Comparison of ENCODE assay signal across 7 cellular contexts in the genomic region with DNA sequence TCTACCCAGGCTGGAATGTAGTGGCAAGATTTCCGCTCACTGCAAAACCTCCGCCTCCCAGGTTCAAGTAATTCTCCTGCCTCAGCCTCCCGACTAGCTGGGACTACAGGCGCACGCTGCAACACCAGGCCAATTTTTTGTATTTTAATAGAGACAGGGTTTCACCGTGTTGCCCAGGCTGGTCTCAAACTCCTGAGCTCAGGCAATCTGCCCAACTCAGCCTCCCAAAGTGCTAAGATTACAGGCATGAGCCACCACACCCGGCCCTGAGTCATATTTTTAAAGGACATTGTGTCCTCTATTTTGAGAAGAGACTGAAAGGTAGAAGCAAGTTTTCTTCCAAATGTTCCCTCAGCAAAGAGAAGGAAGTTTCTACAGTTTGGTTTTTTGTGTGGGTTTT.
DNase-seq lines count a peak whose midpoint lies in the region; ATAC-seq and TF ChIP-seq lines count a peak whose summit lies in the region.
"Not testable (repeated sequence)": the region's sequence is repeated elsewhere in the genome, so short reads cannot be mapped to it uniquely, and the experiment has no call there.

No MANE protein-coding gene starts in this region.

- H3K4me1 ChIP-seq in GM23338 (ENCODE audit: insufficient read depth); mammary epithelial cell (ENCODE audit: insufficient read depth, low read length); foreskin keratinocyte: not testable (repeated sequence)

- CTCF ChIA-PET in RWPE1 (lab: Yijun Ruan, JAX) = interaction anchor here (0.6 kb wide), 1 partner anchor 542 kb away, joined by 3 read pairs; no protein-coding TSS in a partner anchor
- CTCF ChIA-PET in WTC11 (lab: Charles Lee); mammary epithelial cell (lab: Charles Lee; ENCODE audit: low non-redundant PET): not testable (repeated sequence)

- not testable (repeated sequence) for TF ChIP-seq CTCF in GM23338 (conservative IDR thresholded peaks at IDR 0.05; ENCODE audit: low read depth in 2 of 2); RWPE1 (conservative IDR thresholded peaks at IDR 0.05; ENCODE audit: low read depth); WTC11 (IDR thresholded peaks at IDR 0.05); mammary epithelial cell (conservative IDR thresholded peaks at IDR 0.05 in 1 of 2, IDR thresholded peaks at IDR 0.05 in 1 of 2; ENCODE audit: extremely low read depth in 1 of 2, insufficient read depth in 1 of 2, low read depth in 1 of 2, low read length in 2 of 2); foreskin keratinocyte (conservative IDR thresholded peaks at IDR 0.05)

- H3K36me3 ChIP-seq in GM23338 (ENCODE audit: insufficient read depth); mammary epithelial cell (ENCODE audit: insufficient read depth, low read length): not testable (repeated sequence)

- H2AFZ ChIP-seq in GM23338 = peak overlapping the region; percentile 63; the same call in 1 of the 2 replicates
- not testable (repeated sequence) for H2AFZ ChIP-seq in mammary epithelial cell (ENCODE audit: low read depth, low read length)

- intact Hi-C loops in mammary epithelial cell (cut with micrococcal nuclease); dendritic cell treated with granulocyte-macrophage colony-stimulating factor and Interleukin-4, amounts not matched to agents 40 ng/mL and 50 ng/mL, for 4 days (cut with micrococcal nuclease): not testable (repeated sequence)

- H4K20me1 ChIP-seq in GM23338 (replicated peaks; ENCODE audit: insufficient read depth); mammary epithelial cell (ENCODE audit: insufficient read depth, low read length): not testable (repeated sequence)

- H3K27me3 ChIP-seq in GM23338 (ENCODE audit: insufficient read depth); mammary epithelial cell (ENCODE audit: insufficient read depth, low read length); foreskin keratinocyte: not testable (repeated sequence)

- not testable (repeated sequence) for H3K27me3 Mint-ChIP-seq in GM23338 (ENCODE audit: insufficient read depth, low read depth, poor library complexity); WTC11 (ENCODE audit: low read depth); dendritic cell treated with granulocyte-macrophage colony-stimulating factor and Interleukin-4, amounts not matched to agents 40 ng/mL and 50 ng/mL, for 4 days

- not testable (repeated sequence) for H3K36me3 Mint-ChIP-seq in GM23338 (ENCODE audit: low read depth); WTC11; dendritic cell treated with granulocyte-macrophage colony-stimulating factor and Interleukin-4, amounts not matched to agents 40 ng/mL and 50 ng/mL, for 4 days (ENCODE audit: low read depth)

- H3K79me2 ChIP-seq in GM23338 (replicated peaks; ENCODE audit: insufficient read depth); mammary epithelial cell (ENCODE audit: insufficient read depth, low read length): not testable (repeated sequence)

- not testable (repeated sequence) for H3K9me3 Mint-ChIP-seq in GM23338; WTC11; dendritic cell treated with granulocyte-macrophage colony-stimulating factor and Interleukin-4, amounts not matched to agents 40 ng/mL and 50 ng/mL, for 4 days

- not testable (repeated sequence) for H3K4me3 ChIP-seq in GM23338; mammary epithelial cell (replicated peaks in 1 of 3; ENCODE audit: insufficient read depth in 1 of 3, low read depth in 2 of 3, low read length in 3 of 3)

- H3F3A ChIP-seq in GM23338 (replicated peaks; ENCODE audit: low read depth) = not testable (repeated sequence)

- DNase-seq in GM23338 (ENCODE audit: low spot score); RWPE1 (ENCODE audit: low spot score); WTC11 (ENCODE audit: low spot score): not testable (repeated sequence)
- peak; percentile 6 for DNase-seq in mammary epithelial cell
- peak; percentile 64 to 65 for DNase-seq in erythroblast (lab: John Stamatoyannopoulos, UW)
- peak in 1 of 2 donors; percentile 22 for DNase-seq in foreskin keratinocyte

- not testable (repeated sequence) for ATAC-seq in GM23338, WTC11
- ATAC-seq in foreskin keratinocyte = peak; percentile 76

- H3K9me2 ChIP-seq in GM23338 (ENCODE audit: insufficient read depth) = not testable (repeated sequence)

- POLR2A ChIA-PET in RWPE1 (lab: Yijun Ruan, JAX; ENCODE audit: low non-redundant PET); WTC11 (lab: Charles Lee): not testable (repeated sequence)

- not testable (repeated sequence) for H3K9ac ChIP-seq in mammary epithelial cell (ENCODE audit: insufficient read depth, low read length)

- not testable (repeated sequence) for H3K27ac Mint-ChIP-seq in GM23338
- 0 out of 2 replicates have a peak overlapping the region, but pooled peaks have one; percentile 28 for H3K27ac Mint-ChIP-seq in WTC11
- H3K27ac Mint-ChIP-seq in dendritic cell treated with granulocyte-macrophage colony-stimulating factor and Interleukin-4, amounts not matched to agents 40 ng/mL and 50 ng/mL, for 4 days = peak overlapping the region; percentile 40

- H3K4me1 Mint-ChIP-seq in GM23338, WTC11: not testable (repeated sequence)
- peaks cover 45% of the 10 kb centered on the region for H3K4me1 Mint-ChIP-seq in dendritic cell treated with granulocyte-macrophage colony-stimulating factor and Interleukin-4, amounts not matched to agents 40 ng/mL and 50 ng/mL, for 4 days (ENCODE audit: low read depth)

- H3K9me3 ChIP-seq in mammary epithelial cell (replicated peaks; ENCODE audit: insufficient read depth, low read length) = not testable (repeated sequence)

- not testable (repeated sequence) for BruUV-seq in mammary epithelial cell (replicated peaks; lab: Mats Ljungman, UMichigan)

- not testable (repeated sequence) for H3K27ac ChIP-seq in GM23338 (ENCODE audit: low read depth); mammary epithelial cell (ENCODE audit: insufficient read depth, low read depth, low read length); foreskin keratinocyte
- peak overlapping the region; percentile 80 for H3K27ac ChIP-seq in RWPE1

- dilution Hi-C loops in mammary epithelial cell (cut with HindIII; ENCODE audit: low sequenced_read_pairs) = not testable (repeated sequence)

- H3K4me2 ChIP-seq in GM23338; mammary epithelial cell (ENCODE audit: insufficient read depth, low read depth, low read length): not testable (repeated sequence)

- not testable (repeated sequence) for H3K4me3 Mint-ChIP-seq in GM23338; WTC11; dendritic cell treated with granulocyte-macrophage colony-stimulating factor and Interleukin-4, amounts not matched to agents 40 ng/mL and 50 ng/mL, for 4 days

- in situ Hi-C loops in mammary epithelial cell (cut with MboI; ENCODE audit: low sequenced_read_pairs in 2 of 2) = not testable (repeated sequence)

- WGBS in mammary epithelial cell (ENCODE audit: low coverage, missing lambda C conversion rate) = 95% methylated on average over 7 of the region's 7 CpGs

- not testable (repeated sequence) for TF ChIP-seq POLR2A in erythroblast (IDR thresholded peaks at IDR 0.05; ENCODE audit: low read length)
